ENCODE assay signal across 8 cellular contexts in genomic region chr17:66348605-66349165, GRCh38. TPM values are rescaled to one million over a fixed set of nuclear protein-coding genes. Genes with fewer than 3 reads are reported as not detected.
DNase-seq lines count a peak whose midpoint lies in the region; ATAC-seq, FAIRE-seq and TF ChIP-seq lines count a peak whose summit lies in the region.

No MANE protein-coding gene starts in this region.

- no peak for TF ChIP-seq POLR2A in HepG2 (IDR thresholded peaks at IDR 0.05; ENCODE audit: insufficient read depth in 1 of 2, low read depth in 2 of 2, low read length in 2 of 2)

- TF ChIP-seq RAD21 in HepG2 (CRISPR knock-in tag; IDR thresholded peaks at IDR 0.05): no peak

- no peaks in the 10 kb centered on the region for H3K27me3 Mint-ChIP-seq in activated T-helper 17 cell treated with anti-CD3 and anti-CD28 coated beads, Interleukin-2, amount 50 U/mL, for 72 hours

- BruUV-seq in HepG2 (replicated peaks; lab: Mats Ljungman, UMichigan): no TSS peak

- no peaks in the 10 kb centered on the region for H3K9me3 ChIP-seq in HepG2 (ENCODE audit: low read length)

- no peaks in the 10 kb centered on the region for H4K20me1 ChIP-seq in HepG2 (ENCODE audit: insufficient read depth, low read length)

- DNase-seq in Caki2 (ENCODE audit: low read depth) (peak; percentile 84), LoVo (ENCODE audit: low spot score) (peak; percentile 47), HepG2 (ENCODE audit: low spot score) (peak; percentile 68), UCSD-AML1 (lab: John Stamatoyannopoulos, UW; ENCODE audit: unreplicated experiment) (no peak), GM10248 (ENCODE audit: extremely low spot score) (no peak)

- peaks cover 79% of the 10 kb centered on the region for H3K4me1 ChIP-seq in HepG2 (ENCODE audit: insufficient read depth, low read length)

- ATAC-seq in activated T-helper 17 cell treated with anti-CD3 and anti-CD28 coated beads, Interleukin-2, amount 50 U/mL, for 72 hours (replicated peaks): peak; percentile 90
- ATAC-seq in HepG2: peak; percentile 77
- no peak for ATAC-seq in GM19463 (IDR thresholded peaks at IDR 0.05; ENCODE audit: unreplicated experiment)
- ATAC-seq in HG03520 (IDR thresholded peaks at IDR 0.05; ENCODE audit: unreplicated experiment): no peak

- in situ Hi-C loops in Caki2 (cut with HindIII; ENCODE audit: low pct_unique_long_range_greater_than_20kb, low sequenced_read_pairs) (no loop called here), HepG2 (cut with HindIII; ENCODE audit: extremely low pct_ligation_motif_present, low pct_unique_long_range_greater_than_20kb) (no loop called here)

- peak overlapping the region; percentile 26 for H3K4me3 Mint-ChIP-seq in activated T-helper 17 cell treated with anti-CD3 and anti-CD28 coated beads, Interleukin-2, amount 50 U/mL, for 72 hours

- peaks cover 41% of the 10 kb centered on the region for H3K4me1 Mint-ChIP-seq in activated T-helper 17 cell treated with anti-CD3 and anti-CD28 coated beads, Interleukin-2, amount 50 U/mL, for 72 hours

- intact Hi-C loops in HepG2 (cut with micrococcal nuclease; ENCODE audit: unreplicated experiment): loop anchor here (10.0 kb wide), 2 partner anchors 106 to 124 kb away; partner anchors contain the start of gene APOH

- peak; percentile 56 for FAIRE-seq in HepG2 (lab: Jason Lieb, UNC)

- TF ChIP-seq CTCF in HepG2 (CRISPR knock-in tag; IDR thresholded peaks at IDR 0.05) (no peak), GM10248 (IDR thresholded peaks at IDR 0.05; ENCODE audit: control extremely low read depth, extremely low read depth, low read depth, missing control alignments) (no peak)

- H3K9me3 Mint-ChIP-seq in activated T-helper 17 cell treated with anti-CD3 and anti-CD28 coated beads, Interleukin-2, amount 50 U/mL, for 72 hours: no peaks in the 10 kb centered on the region

- H3K36me3 ChIP-seq in HepG2 (replicated peaks in 1 of 2; ENCODE audit: control insufficient read depth in 1 of 2, insufficient read depth in 2 of 2, low read length in 2 of 2): no peaks in the 10 kb centered on the region

- no peak overlapping the region for H3K4me3 ChIP-seq in HepG2 (replicated peaks in 1 of 3; ENCODE audit: insufficient read depth in 1 of 3, low read depth in 2 of 3, low read length in 3 of 3)

- H3K9ac ChIP-seq in HepG2 (ENCODE audit: insufficient read depth, low read depth, low read length): no peak overlapping the region

- CTCF ChIA-PET in HepG2 (lab: Yijun Ruan, JAX; ENCODE audit: low intra/inter-chr PET ratio, low total read pairs): no interaction called here
- CTCF ChIA-PET in GM10248 (lab: Yijun Ruan, JAX): interaction anchor here (2.2 kb wide), 1 partner anchor 19 kb away, joined by 5 read pairs; no protein-coding TSS in a partner anchor

- H3K79me2 ChIP-seq in HepG2 (ENCODE audit: insufficient read depth, low read length): peaks cover 78% of the 10 kb centered on the region

- H3K4me2 ChIP-seq in HepG2 (ENCODE audit: low read depth, low read length): peak overlapping the region; percentile 26; the same call in 1 of the 2 replicates

- peak overlapping the region; percentile 3 for H3K27ac Mint-ChIP-seq in activated T-helper 17 cell treated with anti-CD3 and anti-CD28 coated beads, Interleukin-2, amount 50 U/mL, for 72 hours

- peaks cover 3% of the 10 kb centered on the region for H3K36me3 Mint-ChIP-seq in activated T-helper 17 cell treated with anti-CD3 and anti-CD28 coated beads, Interleukin-2, amount 50 U/mL, for 72 hours (ENCODE audit: low read depth)

- peak overlapping the region; percentile 27 for H3K27ac ChIP-seq in HepG2 (ENCODE audit: extremely low read length, insufficient read depth, low read length)

- H2AFZ ChIP-seq in HepG2 (ENCODE audit: low read length): no peak overlapping the region

- 69% methylated on average over 4 of the region's 4 CpGs for WGBS in HepG2 (ENCODE audit: low lambda C conversion rate)

- no peaks in the 10 kb centered on the region for H3K27me3 ChIP-seq in HepG2 (ENCODE audit: control insufficient read depth in 1 of 2, insufficient read depth in 2 of 2, low read length in 2 of 2)

- TF ChIP-seq EP300 in HepG2 (IDR thresholded peaks at IDR 0.05; ENCODE audit: low read depth in 2 of 2, low read length in 2 of 2): peak in 1 of 2 experiments; percentile 32; a peak in 2 of 4 replicates
- TF ChIP-seq EP300 in HepG2 (CRISPR knock-in tag; IDR thresholded peaks at IDR 0.05; ENCODE audit: borderline replicate concordance): no peak

- POLR2A ChIA-PET in HepG2 (lab: Yijun Ruan, JAX): no interaction called here
- POLR2A ChIA-PET in GM10248 (lab: Yijun Ruan, JAX): no interaction called here

TF ChIP-seq in HepG2, 621 proteins besides CTCF, POLR2A, EP300 and RAD21 (continues in another document):
- TF ChIP-seq ZNF441 (CRISPR knock-in tag; IDR thresholded peaks at IDR 0.05; ENCODE audit: borderline replicate concordance): no peak
- TF ChIP-seq THAP11 (CRISPR knock-in tag; IDR thresholded peaks at IDR 0.05): peak; percentile 34; the same call in 1 of the 2 replicates
- peak; percentile 60 for TF ChIP-seq TEAD3 (CRISPR knock-in tag; optimal IDR thresholded peaks at IDR 0.05; ENCODE audit: borderline replicate concordance)
- TF ChIP-seq HMGA1 (CRISPR knock-in tag; conservative IDR thresholded peaks at IDR 0.05): no peak
- peak; percentile 16 for TF ChIP-seq ASH2L (IDR thresholded peaks at IDR 0.05; ENCODE audit: insufficient read length, low read depth, low read length)
- no peak for TF ChIP-seq ZBTB39 (CRISPR knock-in tag; IDR thresholded peaks at IDR 0.05)
- no peak for TF ChIP-seq THAP8 (CRISPR knock-in tag; IDR thresholded peaks at IDR 0.05; ENCODE audit: borderline replicate concordance)
- TF ChIP-seq CSRNP1 (CRISPR knock-in tag; IDR thresholded peaks at IDR 0.05): no peak
- no peak for TF ChIP-seq NFIC (IDR thresholded peaks at IDR 0.05; ENCODE audit: low read length)

RNA-seq across cellular contexts. Expression of gene PRKCA, which starts 46.3 kb away (rescaled TPM):
- total RNA-seq in Caki2 (2014; rRNA removed; shearing (Covaris generic); ENCODE audit: low replicate concordance): 26.8 and 28.6 TPM in 2 replicates
- 10 to 100 TPM; 58.2 to 86.0 TPM for total RNA-seq in activated T-helper 17 cell treated with anti-CD3 and anti-CD28 coated beads, Interleukin-2, amount 50 U/mL, for 72 hours
- total RNA-seq in HepG2 (2016; rRNA removed; fragmentation: Illumina TruSeq; extraction: Trizol): 18.5 and 24.4 TPM in 2 replicates
- 6.7 and 7.1 TPM in 2 replicates for total RNA-seq in HepG2 (2016; cell fraction: cytosol; rRNA removed; fragmentation: Illumina TruSeq; extraction: Trizol; ENCODE audit: low read depth)
- total RNA-seq in HepG2 (2016; cell fraction: insoluble cytoplasmic fraction; rRNA removed; fragmentation: Illumina TruSeq; extraction: Trizol): 17.8 and 22.1 TPM in 2 replicates
- total RNA-seq in HepG2 (2016; cell fraction: membrane; rRNA removed; fragmentation: Illumina TruSeq; extraction: Trizol): 8.8 and 9.9 TPM in 2 replicates
- total RNA-seq in HepG2 (2016; cell fraction: nucleus; rRNA removed; fragmentation: Illumina TruSeq; extraction: Trizol): 36.9 and 39.8 TPM in 2 replicates
- polyA plus RNA-seq in HepG2 (2011; rRNA removed): 20.1 and 21.5 TPM in 2 replicates
- 13.2 and 17.7 TPM in 2 replicates for polyA plus RNA-seq in HepG2 (2011; cell fraction: cytosol; rRNA removed)
- polyA plus RNA-seq in HepG2 (2011; cell fraction: nucleus; rRNA removed): 19.1 and 22.8 TPM in 2 replicates
- polyA plus RNA-seq in HepG2 (2012): 14.6 and 15.5 TPM in 2 replicates
- polyA plus RNA-seq in HepG2 (2016; cell fraction: cytosol; fragmentation: Illumina TruSeq; extraction: Trizol; ENCODE audit: low read depth): 1.4 and 1.8 TPM in 2 replicates
- 21.7 and 25.8 TPM in 2 replicates for polyA plus RNA-seq in HepG2 (2016; cell fraction: insoluble cytoplasmic fraction; fragmentation: Illumina TruSeq; extraction: Trizol; ENCODE audit: low read depth)
- 3.4 and 3.7 TPM in 2 replicates for polyA plus RNA-seq in HepG2 (2016; cell fraction: membrane; fragmentation: Illumina TruSeq; extraction: Trizol; ENCODE audit: low read depth)
- 26.4 and 28.3 TPM in 2 replicates for polyA plus RNA-seq in HepG2 (2016; cell fraction: nucleus; fragmentation: Illumina TruSeq; extraction: Trizol; ENCODE audit: insufficient read depth, low read depth)
- polyA minus RNA-seq in HepG2 (2011; rRNA and poly(A)+ RNA removed; ENCODE audit: low replicate concordance): 19.6 and 43.9 TPM in 2 replicates
- 24.9 and 27.4 TPM in 2 replicates for polyA minus RNA-seq in HepG2 (2011; cell fraction: cytosol; rRNA and poly(A)+ RNA removed)
- polyA minus RNA-seq in HepG2 (2011; cell fraction: nucleus; rRNA and poly(A)+ RNA removed): 52.5 and 53.8 TPM in 2 replicates

Comparison
In these comparisons a context has a peak if more than half of its experiments do, and no peak if none do; other contexts are left out.
1. DNase-seq: peak in Caki2 (single experiment), LoVo (single experiment) and HepG2 (single experiment); none in UCSD-AML1 (single experiment) and GM10248 (single experiment).
2. ATAC-seq: peak in activated T-helper 17 cell treated with anti-CD3 and anti-CD28 coated beads, Interleukin-2, amount 50 U/mL, for 72 hours (single experiment) and HepG2 (single experiment); none in GM19463 (single experiment) and HG03520 (single experiment).